1 cellular context compared by ENCODE assay signal in the genomic region with DNA sequence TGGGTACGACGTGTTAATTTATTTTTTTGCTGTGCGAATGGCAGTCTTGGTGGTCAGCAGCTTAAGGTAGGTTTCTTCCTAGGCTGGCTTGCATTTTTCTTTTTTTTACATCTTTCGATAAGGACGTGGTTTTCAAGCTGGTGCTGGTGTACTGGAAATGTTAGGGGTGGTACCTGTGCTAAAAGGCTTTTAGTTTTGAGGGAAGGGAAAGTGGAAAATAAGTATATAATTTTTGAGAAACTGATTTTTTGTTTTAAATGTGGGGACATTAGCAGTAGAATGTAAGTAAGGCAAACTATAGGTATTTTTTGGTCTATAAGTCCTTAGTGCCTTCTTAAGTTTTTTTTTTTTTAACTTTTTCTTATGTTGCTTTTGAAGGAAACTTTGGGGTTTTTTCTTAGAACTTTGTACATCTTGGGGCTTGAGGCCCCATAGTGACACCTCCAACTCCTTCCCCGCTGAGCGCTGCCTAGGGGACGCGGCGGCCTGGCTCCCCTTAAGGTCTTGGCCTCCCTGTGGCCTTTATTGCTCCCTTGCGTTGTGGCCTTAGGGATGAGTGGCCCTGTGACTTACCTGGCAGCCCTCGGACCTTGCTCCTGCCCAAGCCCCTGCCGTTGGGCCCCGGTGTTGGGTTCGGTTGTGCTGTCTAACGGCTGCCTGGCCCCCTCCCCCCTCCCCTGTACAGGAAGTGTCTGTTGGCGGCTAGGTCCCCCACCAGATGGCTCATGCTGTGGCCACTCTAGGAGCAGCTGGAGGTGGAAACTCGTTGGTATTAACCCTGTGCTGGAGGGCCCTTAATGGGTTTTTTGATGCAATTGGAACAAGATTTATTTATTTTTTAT.
TF ChIP-seq lines count a peak whose summit lies in the region.

No MANE protein-coding gene starts in this region.

TF ChIP-seq in K562, 482 proteins besides CTCF, POLR2A, EP300 and RAD21 (continued from another document):
- peak; percentile 72 for TF ChIP-seq ARID4B (CRISPR knock-in tag; IDR thresholded peaks at IDR 0.05)
- TF ChIP-seq ZNF282 (CRISPR knock-in tag; IDR thresholded peaks at IDR 0.05) = no peak
- TF ChIP-seq TAF1 (IDR thresholded peaks at IDR 0.05; ENCODE audit: control insufficient read depth, extremely low read depth, insufficient read depth, low read length, severe bottlenecking) = peak; percentile 95
- no peak for TF ChIP-seq YBX1 (IDR thresholded peaks at IDR 0.05)
- 0 out of 2 replicates have a peak, but pooled peaks have one; percentile 41 for TF ChIP-seq ZZZ3 (IDR thresholded peaks at IDR 0.05)
- peak; percentile 44; the same call in 1 of the 2 replicates for TF ChIP-seq BACH1 (tag; IDR thresholded peaks at IDR 0.05)
- TF ChIP-seq ATF2 (CRISPR knock-in tag; IDR thresholded peaks at IDR 0.05) = no peak
- no peak for TF ChIP-seq RFX5 (IDR thresholded peaks at IDR 0.05; ENCODE audit: low read depth, low read length)
- peak; percentile 89 for TF ChIP-seq CC2D1A (IDR thresholded peaks at IDR 0.05)
- TF ChIP-seq MEF2D (tag; conservative IDR thresholded peaks at IDR 0.05; ENCODE audit: low read depth) = no peak
- no peak for TF ChIP-seq ID3 (CRISPR knock-in tag; IDR thresholded peaks at IDR 0.05)
- peak; percentile 82; the same call in 1 of the 2 replicates for TF ChIP-seq ID3 (tag; IDR thresholded peaks at IDR 0.05)
